ENCODE assay signal across 16 cellular contexts in genomic region chr10:76112826-76113150, GRCh38.
"Had no signal": no experiment of that assay in that cellular context is flagged by ENCODE, and none has a peak within 500 bp of the region (broad histone marks: within the 10 kb centered on the region; RNA-seq: fewer than 3 reads in every experiment).

No MANE protein-coding gene starts in this region.

- H3K36me3 Mint-ChIP-seq: memory B cell had no signal

- H3K27me3 Mint-ChIP-seq: activated CD4-positive, alpha-beta T cell treated with anti-CD3 and anti-CD28 coated beads for 36 hours; dendritic cell treated with granulocyte-macrophage colony-stimulating factor and Interleukin-4, amounts not matched to agents 40 ng/mL and 50 ng/mL, for 4 days had no signal

- H3K27ac ChIP-seq: brain microvascular endothelial cell, left ventricle myocardium inferior, skin epidermis, thyroid gland, vagina had no signal

- DNase-seq: activated CD4-positive, alpha-beta T cell treated with anti-CD3 and anti-CD28 coated beads for 36 hours; activated CD8-positive, alpha-beta memory T cell treated with anti-CD3 and anti-CD28 coated beads, Interleukin-2, amount 50 U/mL, for 48 hours; activated CD8-positive, alpha-beta T cell treated with anti-CD3 and anti-CD28 coated beads for 36 hours; activated naive CD4-positive, alpha-beta T cell treated with Interleukin-2 at 50 U/mL for 16 hours; amniotic stem cell; brain microvascular endothelial cell; cerebellar nuclear complex; left ventricle myocardium inferior; T-helper 9 cell had no signal

- H3K4me1 Mint-ChIP-seq: activated CD4-positive, alpha-beta T cell treated with anti-CD3 and anti-CD28 coated beads for 36 hours; memory B cell had no signal

- H3K4me3 ChIP-seq: skin epidermis had no signal

- ATAC-seq: activated CD4-positive, alpha-beta T cell treated with anti-CD3 and anti-CD28 coated beads for 36 hours; activated CD8-positive, alpha-beta T cell treated with anti-CD3 and anti-CD28 coated beads for 36 hours had no signal

- H3K36me3 ChIP-seq: brain microvascular endothelial cell, left ventricle myocardium inferior, right atrium auricular region, thyroid gland, vagina had no signal

- H3K4me3 Mint-ChIP-seq: activated CD4-positive, alpha-beta T cell treated with anti-CD3 and anti-CD28 coated beads for 36 hours; activated CD8-positive, alpha-beta T cell treated with anti-CD3 and anti-CD28 coated beads for 36 hours; activated T-helper 1 cell treated with anti-CD3 and anti-CD28 coated beads, Interleukin-12 subunit alpha, Interleukin-12 subunit beta, Interleukin-2, Interleukin-4 antibody, amounts not matched to agents 30 ng/mL and 10 ng/mL and 1 ng/mL, durations not matched to agents 14 hours and 24 hours and 36 hours; dendritic cell treated with granulocyte-macrophage colony-stimulating factor and Interleukin-4, amounts not matched to agents 40 ng/mL and 50 ng/mL, for 4 days; memory B cell had no signal

- H3K9me3 Mint-ChIP-seq: activated CD8-positive, alpha-beta T cell treated with anti-CD3 and anti-CD28 coated beads for 36 hours; activated T-helper 1 cell treated with anti-CD3 and anti-CD28 coated beads, Interleukin-12 subunit alpha, Interleukin-12 subunit beta, Interleukin-2, Interleukin-4 antibody, amounts not matched to agents 30 ng/mL and 10 ng/mL and 1 ng/mL, durations not matched to agents 14 hours and 24 hours and 36 hours; dendritic cell treated with granulocyte-macrophage colony-stimulating factor and Interleukin-4, amounts not matched to agents 40 ng/mL and 50 ng/mL, for 4 days; memory B cell had no signal

- H3K27ac Mint-ChIP-seq: activated CD4-positive, alpha-beta T cell treated with anti-CD3 and anti-CD28 coated beads for 36 hours; activated CD8-positive, alpha-beta T cell treated with anti-CD3 and anti-CD28 coated beads for 36 hours; activated T-helper 1 cell treated with anti-CD3 and anti-CD28 coated beads, Interleukin-12 subunit alpha, Interleukin-12 subunit beta, Interleukin-2, Interleukin-4 antibody, amounts not matched to agents 30 ng/mL and 10 ng/mL and 1 ng/mL, durations not matched to agents 14 hours and 24 hours and 36 hours; dendritic cell treated with granulocyte-macrophage colony-stimulating factor and Interleukin-4, amounts not matched to agents 40 ng/mL and 50 ng/mL, for 4 days; memory B cell had no signal

- H3K27me3 ChIP-seq: brain microvascular endothelial cell, right atrium auricular region, thyroid gland, vagina had no signal

- H3K9me3 ChIP-seq: left ventricle myocardium inferior, right atrium auricular region, thyroid gland, vagina had no signal

- H3K4me1 ChIP-seq: vagina had no signal
